8 cellular contexts compared by ENCODE assay signal in genomic region chr2:218710687-218711549, GRCh38. TPM values are rescaled to one million over a fixed set of nuclear protein-coding genes. Genes with fewer than 3 reads are reported as not detected.
DNase-seq lines count a peak whose midpoint lies in the region; ATAC-seq and TF ChIP-seq lines count a peak whose summit lies in the region.

A gene with protein sequence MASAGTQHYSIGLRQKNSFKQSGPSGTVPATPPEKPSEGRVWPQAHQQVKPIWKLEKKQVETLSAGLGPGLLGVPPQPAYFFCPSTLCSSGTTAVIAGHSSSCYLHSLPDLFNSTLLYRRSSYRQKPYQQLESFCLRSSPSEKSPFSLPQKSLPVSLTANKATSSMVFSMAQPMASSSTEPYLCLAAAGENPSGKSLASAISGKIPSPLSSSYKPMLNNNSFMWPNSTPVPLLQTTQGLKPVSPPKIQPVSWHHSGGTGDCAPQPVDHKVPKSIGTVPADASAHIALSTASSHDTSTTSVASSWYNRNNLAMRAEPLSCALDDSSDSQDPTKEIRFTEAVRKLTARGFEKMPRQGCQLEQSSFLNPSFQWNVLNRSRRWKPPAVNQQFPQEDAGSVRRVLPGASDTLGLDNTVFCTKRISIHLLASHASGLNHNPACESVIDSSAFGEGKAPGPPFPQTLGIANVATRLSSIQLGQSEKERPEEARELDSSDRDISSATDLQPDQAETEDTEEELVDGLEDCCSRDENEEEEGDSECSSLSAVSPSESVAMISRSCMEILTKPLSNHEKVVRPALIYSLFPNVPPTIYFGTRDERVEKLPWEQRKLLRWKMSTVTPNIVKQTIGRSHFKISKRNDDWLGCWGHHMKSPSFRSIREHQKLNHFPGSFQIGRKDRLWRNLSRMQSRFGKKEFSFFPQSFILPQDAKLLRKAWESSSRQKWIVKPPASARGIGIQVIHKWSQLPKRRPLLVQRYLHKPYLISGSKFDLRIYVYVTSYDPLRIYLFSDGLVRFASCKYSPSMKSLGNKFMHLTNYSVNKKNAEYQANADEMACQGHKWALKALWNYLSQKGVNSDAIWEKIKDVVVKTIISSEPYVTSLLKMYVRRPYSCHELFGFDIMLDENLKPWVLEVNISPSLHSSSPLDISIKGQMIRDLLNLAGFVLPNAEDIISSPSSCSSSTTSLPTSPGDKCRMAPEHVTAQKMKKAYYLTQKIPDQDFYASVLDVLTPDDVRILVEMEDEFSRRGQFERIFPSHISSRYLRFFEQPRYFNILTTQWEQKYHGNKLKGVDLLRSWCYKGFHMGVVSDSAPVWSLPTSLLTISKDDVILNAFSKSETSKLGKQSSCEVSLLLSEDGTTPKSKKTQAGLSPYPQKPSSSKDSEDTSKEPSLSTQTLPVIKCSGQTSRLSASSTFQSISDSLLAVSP (plus strand): TSS chr2:218710835. CDS start chr2:218737677, 26,842 bp downstream.

- H3K9me3 ChIP-seq in Panc1 (ENCODE audit: control insufficient read depth, insufficient read depth, low read depth, low read length) = no peaks in the 10 kb centered on the region
- H3K9me3 ChIP-seq in muscle layer of duodenum (ENCODE audit: control insufficient read depth in 1 of 2, low read length in 2 of 2) = no peaks in the 10 kb centered on the region

- peaks cover 48% of the 10 kb centered on the region for H3K4me1 ChIP-seq in KMS-11 (ENCODE audit: low read depth, poor library complexity, severe bottlenecking)
- peaks cover 8% of the 10 kb centered on the region for H3K4me1 ChIP-seq in Panc1 (ENCODE audit: control insufficient read depth, insufficient read depth, low read length)
- peaks cover 0 to 8% of the 10 kb centered on the region in 2 donors for H3K4me1 ChIP-seq in muscle layer of duodenum (ENCODE audit: control insufficient read depth in 1 of 2, insufficient read depth in 2 of 2, low read length in 2 of 2)

- peak within 1 kb of the TSS; percentile 75 for H3K9ac ChIP-seq in KMS-11

- H3K27me3 Mint-ChIP-seq in activated T-cell treated with anti-CD3 and anti-CD28 coated beads, Interleukin-2, amount 50 U/mL, for 4 hours (ENCODE audit: low read depth) = peaks cover 10% of the 10 kb centered on the region

- H3K79me2 ChIP-seq in KMS-11 (ENCODE audit: insufficient read depth, low read depth) = peaks cover 36% of the 10 kb centered on the region

- H3K36me3 Mint-ChIP-seq in activated T-cell treated with anti-CD3 and anti-CD28 coated beads, Interleukin-2, amount 50 U/mL, for 4 hours (ENCODE audit: insufficient read depth) = peaks cover 8% of the 10 kb centered on the region

- ATAC-seq in GM21737 (IDR thresholded peaks at IDR 0.05; ENCODE audit: unreplicated experiment) (peak; percentile 90), Panc1 (peak; percentile 98), esophagus mucosa (peak; percentile 99)
- peak; percentile 98 to 99 for ATAC-seq in activated T-cell treated with anti-CD3 and anti-CD28 coated beads, Interleukin-2, amount 50 U/mL, for 4 hours

- H2AFZ ChIP-seq in KMS-11 (ENCODE audit: low read depth) = peak within 1 kb of the TSS; percentile 86

- H3K4me1 Mint-ChIP-seq in activated T-cell treated with anti-CD3 and anti-CD28 coated beads, Interleukin-2, amount 50 U/mL, for 4 hours (ENCODE audit: low read depth) = peaks cover 14% of the 10 kb centered on the region

- H3K4me3 Mint-ChIP-seq in activated T-cell treated with anti-CD3 and anti-CD28 coated beads, Interleukin-2, amount 50 U/mL, for 4 hours = peak within 1 kb of the TSS; percentile 94

- H3K27me3 ChIP-seq in KMS-11 (ENCODE audit: insufficient read depth, low read depth) (no peaks in the 10 kb centered on the region), Panc1 (ENCODE audit: control insufficient read depth, insufficient read depth, low read length) (no peaks in the 10 kb centered on the region), muscle layer of duodenum (ENCODE audit: low read depth, low read length) (no peaks in the 10 kb centered on the region)

- H3K9me3 Mint-ChIP-seq in activated T-cell treated with anti-CD3 and anti-CD28 coated beads, Interleukin-2, amount 50 U/mL, for 4 hours = no peaks in the 10 kb centered on the region

- no peaks in the 10 kb centered on the region for H4K20me1 ChIP-seq in KMS-11 (ENCODE audit: insufficient read depth)

- intact Hi-C loops in Panc1 (cut with micrococcal nuclease; ENCODE audit: unreplicated experiment) = no loop called here

- BruUV-seq in Panc1 (replicated peaks; lab: Mats Ljungman, UMichigan) = no TSS peak

- H3K27ac ChIP-seq in KMS-11 (peak within 1 kb of the TSS; percentile 59), Panc1 (ENCODE audit: low read length) (peak within 1 kb of the TSS; percentile 92), muscle layer of duodenum (ENCODE audit: low read length) (peak within 1 kb of the TSS; percentile 85)

- DNase-seq in DMS79 treated with DMSO at 0.1 percent for 48 hours (lab: John Stamatoyannopoulos, UW) (peak; percentile 93), Panc1 (ENCODE audit: low read depth, low spot score) (peak; percentile 77)
- DNase-seq in activated T-cell treated with anti-CD3 and anti-CD28 coated beads, Interleukin-2, amount 50 U/mL, for 4 hours = peak; percentile 98
- peak; percentile 96 to 98 for DNase-seq in stimulated activated CD8-positive, alpha-beta memory T cell treated with anti-CD3 and anti-CD28 coated beads, Interleukin-7, amount 100 ng/mL, for 4 hours (ENCODE audit: low read depth in 2 of 2)

- TF ChIP-seq CTCF in KMS-11 (conservative IDR thresholded peaks at IDR 0.05; ENCODE audit: low read depth, low read length) = peak; percentile 69
- TF ChIP-seq CTCF in Panc1 (IDR thresholded peaks at IDR 0.05) = peak; percentile 97

- CTCF ChIA-PET in Panc1 (lab: Charles Lee) = interaction anchor here (0.6 to 1.2 kb wide), 4 partner anchors 14 to 137 kb away, joined by 4 to 12 read pairs (median 5); partner anchors contain the start of genes BCS1L and ZNF142

- POLR2A ChIA-PET in Panc1 (lab: Charles Lee) = no interaction called here

- H3K4me2 ChIP-seq in KMS-11 = peak within 1 kb of the TSS; percentile 79

- H3K4me3 ChIP-seq in KMS-11 (IDR thresholded peaks at IDR 0.05; ENCODE audit: insufficient read depth, low read depth, low read length) (peak within 1 kb of the TSS; percentile 84), Panc1 (ENCODE audit: low read depth in 2 of 2, low read length in 2 of 2) (peak within 1 kb of the TSS; percentile 72 to 87), muscle layer of duodenum (ENCODE audit: low read depth in 1 of 2, low read length in 2 of 2) (peak within 1 kb of the TSS; percentile 83 to 84)

- in situ Hi-C loops in Panc1 (cut with HindIII; ENCODE audit: low pct_unique_long_range_greater_than_20kb, low sequenced_read_pairs) = no loop called here

- no peaks in the 10 kb centered on the region for H3K36me3 ChIP-seq in KMS-11 (ENCODE audit: insufficient read depth)
- H3K36me3 ChIP-seq in Panc1 (ENCODE audit: control insufficient read depth, insufficient read depth, low read length) = peaks cover 4% of the 10 kb centered on the region; the same call in 1 of the 2 replicates
- H3K36me3 ChIP-seq in muscle layer of duodenum (ENCODE audit: control insufficient read depth in 1 of 2, insufficient read depth in 2 of 2, low read length in 2 of 2) = peaks cover 0 to 6% of the 10 kb centered on the region in 2 donors

RNA-seq across cellular contexts. Expression of the gene that starts here (rescaled TPM):
- total RNA-seq in Panc1 (2021; ENCODE audit: unreplicated experiment) (45.6 TPM), esophagus mucosa (14.0 TPM)
- polyA plus RNA-seq in Panc1 (2012; ENCODE audit: insufficient read length) = 23.0 TPM
- 10 to 100 TPM; 44.2 to 53.0 (median 52.5) TPM for total RNA-seq in activated T-cell treated with anti-CD3 and anti-CD28 coated beads, Interleukin-2, amount 50 U/mL, for 4 hours

Comparison
In these comparisons a context has a peak if more than half of its experiments do, and no peak if none do; other contexts are left out.
1. Peak in every context shown above with its lines: DNase-seq, ATAC-seq, H3K4me3 ChIP-seq and H3K27ac ChIP-seq.